ENCODE assay signal across 17 cellular contexts in genomic region chr4:53116959-53117358, GRCh38.
DNase-seq lines count a peak whose midpoint lies in the region; ATAC-seq, FAIRE-seq and TF ChIP-seq lines count a peak whose summit lies in the region.
"Had no signal": no experiment of that assay in that cellular context is flagged by ENCODE, and none has a peak within 500 bp of the region (broad histone marks: within the 10 kb centered on the region; RNA-seq: fewer than 3 reads in every experiment).

No MANE protein-coding gene starts in this region.

- in situ Hi-C loops in astrocyte of the cerebellum (cut with HindIII; ENCODE audit: low sequenced_read_pairs) = no loop called here

- no peaks in the 10 kb centered on the region for H3K9me3 ChIP-seq in hepatocyte (ENCODE audit: low read depth)
- H3K9me3 ChIP-seq in aorta (ENCODE audit: control insufficient read depth, low read length) = no peaks in the 10 kb centered on the region
- no peaks in the 10 kb centered on the region for H3K9me3 ChIP-seq in small intestine (ENCODE audit: control insufficient read depth, low read depth)
- H3K9me3 ChIP-seq: A549 had no signal

- 75% methylated on average over 1 of the region's 1 CpG for whole genome bisulfite sequencing in hepatocyte (ENCODE audit: low lambda C conversion rate, missing lambda C conversion rate)
- WGBS in aorta, 2 donors = 28 to 57% methylated on average over 1 of the region's 1 CpG
- 52 to 74% (median 58%) methylated on average over 1 of the region's 1 CpG for WGBS in small intestine, 3 donors

- DNase-seq in Right ventricle myocardium inferior (ENCODE audit: missing footprints) (no peak), Right ventricle myocardium superior (no peak), astrocyte of the cerebellum (ENCODE audit: low read depth) (peak; percentile 20), hepatocyte (ENCODE audit: low spot score) (peak; percentile 13), aorta (no peak), small intestine (no peak), CD1c-positive myeloid dendritic cell (ENCODE audit: extremely low spot score) (no peak), ecto neural progenitor cell (ENCODE audit: low spot score) (no peak)
- DNase-seq: activated CD4-positive, CD25-positive, alpha-beta regulatory T cell treated with anti-CD3 and anti-CD28 coated beads, Interleukin-2, amount 50 U/mL, for 72 hours; CD8-positive, alpha-beta T cell; NCI-H1930; NCI-H446 treated with DMSO at 0.1 percent for 48 hours; stimulated activated CD4-positive, alpha-beta T cell treated with anti-CD3 and anti-CD28 coated beads, Interleukin-4, amount 100 ng/mL, for 24 hours had no signal

- peak; percentile 63 for ATAC-seq in Right ventricle myocardium inferior
- no peak for ATAC-seq in Right ventricle myocardium superior (ENCODE audit: poor library complexity)
- ATAC-seq in aorta (ENCODE audit: low FRiP score) = peak; percentile 50
- ATAC-seq: A549; CD8-positive, alpha-beta T cell; K562 had no signal

- TF ChIP-seq CTCF in astrocyte of the cerebellum (IDR thresholded peaks at IDR 0.05; ENCODE audit: low read depth, low read length, missing control alignments) (no peak), hepatocyte (IDR thresholded peaks at IDR 0.05; ENCODE audit: poor library complexity) (no peak)

- H3K4me3 ChIP-seq in astrocyte of the cerebellum (ENCODE audit: low read depth, low read length) (no peak overlapping the region), hepatocyte (no peak overlapping the region), aorta (ENCODE audit: low read length in 2 of 2) (no peak overlapping the region), small intestine (ENCODE audit: low read depth in 1 of 2, low read length in 2 of 2) (no peak overlapping the region)
- H3K4me3 ChIP-seq: A549, K562, skin epidermis had no signal

- intact Hi-C loops in Right ventricle myocardium inferior (cut with DNase I) = no loop called here
- intact Hi-C loops in Right ventricle myocardium superior (cut with DNase I) = no loop called here
- intact Hi-C loops in aorta (cut with DNase I) = loop anchor here in 1 of 2 donors (10.0 kb wide), 1 partner anchor 92 kb away; no protein-coding TSS in a partner anchor

- FAIRE-seq in small intestine (lab: Jason Lieb, UNC) = no peak
- FAIRE-seq: A549, islet of Langerhans, K562 had no signal

- no peaks in the 10 kb centered on the region for H3K79me2 ChIP-seq in hepatocyte

- H4K20me1 ChIP-seq in hepatocyte (ENCODE audit: insufficient read depth, poor library complexity, severe bottlenecking) = no peaks in the 10 kb centered on the region

- H3K4me2 ChIP-seq in hepatocyte = no peak overlapping the region
- H3K4me2 ChIP-seq: A549 had no signal

- H3K27ac ChIP-seq in hepatocyte (no peak overlapping the region), aorta (ENCODE audit: low read depth in 1 of 2, low read length in 2 of 2) (peak overlapping the region in 1 of 2 donors; percentile 57), small intestine (ENCODE audit: low read depth in 1 of 2, low read length in 1 of 2) (no peak overlapping the region)
- H3K27ac ChIP-seq: A549, skin epidermis had no signal

- no peaks in the 10 kb centered on the region for H3K9me2 ChIP-seq in hepatocyte (replicated peaks; ENCODE audit: insufficient read depth)

- H3K27me3 ChIP-seq in hepatocyte (no peaks in the 10 kb centered on the region), aorta (ENCODE audit: control insufficient read depth in 1 of 2, insufficient read depth in 2 of 2, low read length in 1 of 2) (no peaks in the 10 kb centered on the region), small intestine (ENCODE audit: control insufficient read depth in 2 of 2, insufficient read depth in 2 of 2, low read length in 2 of 2) (no peaks in the 10 kb centered on the region)

- no peak overlapping the region for H2AFZ ChIP-seq in hepatocyte

- H3K4me1 ChIP-seq in hepatocyte (ENCODE audit: insufficient read depth) (peaks cover 32% of the 10 kb centered on the region), aorta (ENCODE audit: control insufficient read depth in 1 of 2, insufficient read depth in 2 of 2, low read length in 2 of 2) (peaks cover 6 to 8% of the 10 kb centered on the region in 2 donors), small intestine (ENCODE audit: control insufficient read depth in 2 of 2, insufficient read depth in 1 of 2, low read depth in 1 of 2, low read length in 1 of 2) (no peaks in the 10 kb centered on the region)
- H3K4me1 ChIP-seq: A549 had no signal

- H3K36me3 ChIP-seq in hepatocyte (replicated peaks; ENCODE audit: insufficient read depth, low read depth) = no peaks in the 10 kb centered on the region
- no peaks in the 10 kb centered on the region for H3K36me3 ChIP-seq in aorta (ENCODE audit: control insufficient read depth in 1 of 2, insufficient read depth in 2 of 2, low read length in 1 of 2)
- no peaks in the 10 kb centered on the region for H3K36me3 ChIP-seq in small intestine (ENCODE audit: control insufficient read depth in 2 of 2, insufficient read depth in 2 of 2, low read length in 2 of 2)

Comparison
In these comparisons a context has a peak if more than half of its experiments do, and no peak if none do; other contexts are left out.
1. DNase-seq: peak in astrocyte of the cerebellum (single experiment) and hepatocyte (single experiment); none in Right ventricle myocardium inferior (single experiment), Right ventricle myocardium superior (single experiment), aorta (0 of 2), small intestine (single experiment), CD1c-positive myeloid dendritic cell (single experiment) and ecto neural progenitor cell (single experiment).